ENCODE assay signal across 12 cellular contexts in the genomic region with DNA sequence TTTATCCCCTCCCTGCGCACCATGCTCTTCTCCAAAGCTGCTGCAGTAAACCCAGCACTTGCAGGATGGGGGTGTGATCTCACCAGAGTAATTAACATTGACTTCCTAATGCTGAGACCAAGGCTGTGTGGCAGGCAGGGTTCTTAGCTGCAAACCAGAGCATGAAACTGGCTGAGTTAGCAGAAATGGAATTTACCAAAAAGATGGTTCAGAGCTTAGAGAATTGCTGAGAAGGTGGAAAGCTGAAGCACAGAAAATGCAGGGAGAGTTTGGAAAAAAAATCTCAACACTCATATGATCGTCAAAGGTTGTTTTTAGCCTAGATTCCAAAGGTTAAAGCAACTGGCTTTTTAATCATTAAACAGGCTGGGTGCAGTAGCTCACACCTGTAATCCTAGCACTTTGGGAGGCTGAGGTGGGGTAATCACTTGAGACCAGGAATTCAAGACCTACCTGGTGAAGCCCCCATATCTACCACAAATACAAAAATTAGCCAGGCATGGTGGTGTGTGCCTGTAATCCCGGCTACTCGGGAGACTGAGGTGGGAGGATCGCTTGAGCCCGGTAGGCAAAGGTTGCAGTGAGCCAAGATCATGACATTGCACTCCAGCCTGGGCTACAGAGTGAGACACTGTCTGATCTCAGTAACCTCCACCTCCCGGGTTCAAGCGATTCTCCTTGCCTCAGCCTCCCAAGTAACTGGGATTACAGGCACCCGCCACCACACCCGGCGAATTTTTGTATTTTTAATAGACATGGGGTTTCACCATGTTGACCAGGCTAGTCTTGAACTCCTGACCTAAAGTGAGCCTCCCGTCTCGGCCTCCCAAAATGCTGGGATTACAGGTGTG. TPM values are rescaled to one million over a fixed set of nuclear protein-coding genes. Genes with fewer than 3 reads are reported as not detected.
DNase-seq lines count a peak whose midpoint lies in the region; ATAC-seq, FAIRE-seq and TF ChIP-seq lines count a peak whose summit lies in the region.
"Had no signal": no experiment of that assay in that cellular context is flagged by ENCODE, and none has a peak within 500 bp of the region (broad histone marks: within the 10 kb centered on the region; RNA-seq: fewer than 3 reads in every experiment).

No MANE protein-coding gene starts in this region.

- peak overlapping the region; percentile 65 for H3K27ac Mint-ChIP-seq in CD4-positive, alpha-beta T cell
- peak overlapping the region in 2 of 3 donors; percentile 14 to 69 for H3K27ac Mint-ChIP-seq in IgD-negative memory B cell

- H3K27me3 ChIP-seq in CD4-positive, alpha-beta T cell (ENCODE audit: control insufficient read depth, insufficient read depth, low read length) = no peaks in the 10 kb centered on the region
- H3K27me3 ChIP-seq in colonic mucosa (no peaks in the 10 kb centered on the region), mucosa of rectum (ENCODE audit: control insufficient read depth in 2 of 2, insufficient read depth in 2 of 2, low read length in 2 of 2) (no peaks in the 10 kb centered on the region), spleen (replicated peaks in 1 of 7) (no peaks in the 10 kb centered on the region)

- H3K4me1 ChIP-seq in colonic mucosa (peaks cover 4% of the 10 kb centered on the region), mucosa of rectum (ENCODE audit: control insufficient read depth in 2 of 2, insufficient read depth in 2 of 2, low read length in 2 of 2) (peaks cover 16 to 41% of the 10 kb centered on the region in 2 donors), spleen (peaks cover 0 to 9% (median 5%) of the 10 kb centered on the region in 6 donors)

- no peaks in the 10 kb centered on the region for H3K9me3 Mint-ChIP-seq in CD4-positive, alpha-beta T cell
- no peaks in the 10 kb centered on the region for H3K9me3 Mint-ChIP-seq in IgD-negative memory B cell

- no peaks in the 10 kb centered on the region for H3K9me3 ChIP-seq in CD4-positive, alpha-beta T cell (ENCODE audit: control insufficient read depth, low read length)
- H3K9me3 ChIP-seq in colonic mucosa (no peaks in the 10 kb centered on the region), mucosa of rectum (ENCODE audit: control insufficient read depth in 2 of 2, low read length in 2 of 2) (no peaks in the 10 kb centered on the region), spleen (no peaks in the 10 kb centered on the region)

- FAIRE-seq in urothelium cell line (lab: Jason Lieb, UNC) = no peak

- ATAC-seq in CD4-positive, alpha-beta T cell (ENCODE audit: poor library complexity) = no peak
- no peak for ATAC-seq in GM21528 (IDR thresholded peaks at IDR 0.05; ENCODE audit: low FRiP score, unreplicated experiment)
- ATAC-seq: right cardiac atrium had no signal

- no peaks in the 10 kb centered on the region for H3K27me3 Mint-ChIP-seq in CD4-positive, alpha-beta T cell
- H3K27me3 Mint-ChIP-seq in IgD-negative memory B cell = no peaks in the 10 kb centered on the region

- no peak for TF ChIP-seq POLR2A in spleen (IDR thresholded peaks at IDR 0.05)

- CTCF ChIA-PET in CD4-positive, alpha-beta T cell (lab: Charles Lee) = interaction anchor here (1.5 kb wide), 1 partner anchor 9 kb away, joined by 3 read pairs; no protein-coding TSS in a partner anchor

- peaks cover 52% of the 10 kb centered on the region for H3K36me3 Mint-ChIP-seq in CD4-positive, alpha-beta T cell (ENCODE audit: low read depth)
- peaks cover 2% of the 10 kb centered on the region for H3K36me3 Mint-ChIP-seq in IgD-negative memory B cell

- DNase-seq in CD4-positive, alpha-beta T cell = no peak
- DNase-seq in colonic mucosa (peak; percentile 76), NCI-H226 (no peak), urothelium cell line (ENCODE audit: low spot score) (no peak), spleen (no peak)
- DNase-seq: midbrain, NCI-H2171, right cardiac atrium had no signal

- intact Hi-C loops in CD4-positive, alpha-beta T cell (cut with DNase I, micrococcal nuclease) = loop anchor here in 1 of 2 experiments (2.0 kb wide), 1 partner anchor 34 kb away; no protein-coding TSS in a partner anchor
- intact Hi-C loops in colonic mucosa (cut with DNase I) (loop anchor here (10.0 kb wide), 1 partner anchor 46 kb away; a partner anchor contains a TSS), spleen (cut with DNase I; ENCODE audit: low total_unique reads) (loop anchor here (10.0 kb wide), 1 partner anchor 46 kb away; a partner anchor contains a TSS)

- POLR2A ChIA-PET in CD4-positive, alpha-beta T cell (lab: Charles Lee) = no interaction called here

- H3K36me3 ChIP-seq in colonic mucosa (no peaks in the 10 kb centered on the region), mucosa of rectum (ENCODE audit: control insufficient read depth in 2 of 2, insufficient read depth in 2 of 2, low read length in 2 of 2) (peaks cover 26 to 30% of the 10 kb centered on the region in 2 donors), spleen (peaks cover 0 to 74% (median 48%) of the 10 kb centered on the region in 6 donors)

- 92 to 95% (median 94%) methylated on average over 13 of the region's 13 CpGs for WGBS in spleen, 5 donors

- H3K27ac ChIP-seq in CD4-positive, alpha-beta T cell (ENCODE audit: low read depth, low read length) = no peak overlapping the region
- H3K27ac ChIP-seq in colonic mucosa (peak overlapping the region; percentile 84), mucosa of rectum (ENCODE audit: low read depth in 2 of 2, low read length in 2 of 2) (peak overlapping the region; percentile 90 to 91), spleen (peak overlapping the region in 1 of 8 donors; percentile 38)
- H3K27ac ChIP-seq: C4-2B had no signal

- H3K4me3 Mint-ChIP-seq in CD4-positive, alpha-beta T cell = no peak overlapping the region
- H3K4me3 Mint-ChIP-seq in IgD-negative memory B cell = no peak overlapping the region

- H3K4me1 Mint-ChIP-seq in CD4-positive, alpha-beta T cell (ENCODE audit: low read depth) = peaks cover 11% of the 10 kb centered on the region
- peaks cover 0 to 10% (median under 1%) of the 10 kb centered on the region in 3 donors for H3K4me1 Mint-ChIP-seq in IgD-negative memory B cell

- TF ChIP-seq CTCF in CD4-positive, alpha-beta T cell (IDR thresholded peaks at IDR 0.05) = no peak
- TF ChIP-seq CTCF in colonic mucosa (IDR thresholded peaks at IDR 0.05) = no peak
- TF ChIP-seq CTCF in spleen (IDR thresholded peaks at IDR 0.05 in 8 of 11, conservative IDR thresholded peaks at IDR 0.05 in 3 of 11) = no peak

- no peak overlapping the region for H3K4me3 ChIP-seq in colonic mucosa
- peak overlapping the region; percentile 25 to 67 for H3K4me3 ChIP-seq in mucosa of rectum (ENCODE audit: low read length in 2 of 2)
- no peak overlapping the region for H3K4me3 ChIP-seq in spleen

- H3K9ac ChIP-seq in colonic mucosa (ENCODE audit: low read depth in 2 of 2, low read length in 2 of 2) (peak overlapping the region in 1 of 2 donors; percentile 77), mucosa of rectum (ENCODE audit: low read depth in 1 of 2, low read length in 2 of 2) (peak overlapping the region; percentile 26 to 73)

RNA-seq across cellular contexts. Expression of a gene that starts 6.0 kb away (rescaled TPM):
- 100 to 1,000 TPM; 111 to 112 TPM for total RNA-seq in CD4-positive, alpha-beta T cell
- 78.0 TPM for polyA plus RNA-seq in IgD-negative memory B cell
- total RNA-seq in colonic mucosa = 10 to 100 TPM; 52.0 to 62.1 TPM
- 100 to 1,000 TPM in 1 of 7 donors, 10 to 100 TPM in 6; 42.7 to 104 (median 64.0) TPM for total RNA-seq in spleen
- polyA plus RNA-seq in spleen = 10 to 100 TPM; 28.3 to 43.4 (median 36.6) TPM

RNA-seq across cellular contexts. Expression of a gene that starts 48.4 kb away (rescaled TPM):
- 100 to 1,000 TPM; 131 to 143 TPM for total RNA-seq in CD4-positive, alpha-beta T cell
- polyA plus RNA-seq in IgD-negative memory B cell (37.5 TPM), spleen (10 to 100 TPM; 28.7 to 41.6 (median 34.1) TPM)
- total RNA-seq in colonic mucosa (10 to 100 TPM; 40.2 to 47.1 TPM), spleen (100 to 1,000 TPM in 3 of 7 donors, 10 to 100 TPM in 4; 77.1 to 118 (median 90.3) TPM)

Comparison
In these comparisons a context has a peak if more than half of its experiments do, and no peak if none do; other contexts are left out.
1. H3K4me3 ChIP-seq: peak in mucosa of rectum (2 of 2); none in colonic mucosa (single experiment) and spleen (0 of 8).